ENCODE assay signal across 14 cellular contexts in the genomic region with DNA sequence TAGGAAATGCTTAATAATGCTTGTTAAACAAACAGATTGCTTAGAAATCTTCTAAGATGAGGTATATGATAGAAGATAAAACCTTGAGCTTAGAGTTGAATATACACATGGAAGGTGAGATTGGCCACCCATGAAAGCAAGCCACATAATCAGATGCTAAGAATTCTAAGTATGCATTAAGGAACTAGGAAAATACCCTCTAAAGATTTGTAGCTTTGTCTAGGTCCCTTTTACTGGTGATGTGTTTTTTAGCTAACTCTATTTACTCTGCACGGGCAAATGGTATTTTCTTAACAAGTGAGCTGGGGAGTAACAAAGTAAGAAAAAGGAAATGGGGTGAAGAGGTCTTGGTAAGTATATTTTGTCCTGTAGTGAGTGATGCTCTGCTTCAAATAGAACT.
"Had no signal": no experiment of that assay in that cellular context is flagged by ENCODE, and none has a peak within 500 bp of the region (broad histone marks: within the 10 kb centered on the region; RNA-seq: fewer than 3 reads in every experiment).

No MANE protein-coding gene starts in this region.

- H3K36me3 ChIP-seq: colonic mucosa, neural progenitor cell, thoracic aorta, WERI-Rb-1 had no signal

- H3K9me3 ChIP-seq: colonic mucosa had no signal

- H3K4me3 ChIP-seq: colonic mucosa, dorsolateral prefrontal cortex, mucosa of descending colon, neural progenitor cell, skin epidermis, thoracic aorta had no signal

- H3K27me3 ChIP-seq: colonic mucosa, dorsolateral prefrontal cortex, neural progenitor cell had no signal

- H3K27ac ChIP-seq: colonic mucosa, dorsolateral prefrontal cortex, neural progenitor cell, skin epidermis, WERI-Rb-1 had no signal

- ATAC-seq: mucosa of descending colon; stimulated activated naive B cell treated with anti-CD40 and anti-IgM and Interleukin-4, amounts not matched to agents 10 μg/mL and 1 μg/mL and 100 μg/mL, for 72 hours; T-cell had no signal

- H3K4me1 ChIP-seq: colonic mucosa had no signal

- DNase-seq: activated CD4-positive, CD25-positive, alpha-beta regulatory T cell treated with anti-CD3 and anti-CD28 coated beads, Interleukin-2, amount 50 U/mL, for 72 hours; activated T-cell treated with anti-CD3 and anti-CD28 coated beads, Interleukin-2, amount 50 U/mL, for 1 hour; aorta; colonic mucosa; dorsolateral prefrontal cortex; mucosa of descending colon; naive B cell; stimulated activated CD4-positive, alpha-beta T cell treated with anti-CD3 and anti-CD28 coated beads, Interleukin-15, amount 100 ng/mL, for 24 hours; stimulated activated naive B cell treated with anti-CD40 and anti-IgM and Interleukin-4, amounts not matched to agents 10 μg/mL and 1 μg/mL and 100 μg/mL, for 72 hours; T-cell; WERI-Rb-1 had no signal
